In genomic region chr9:37034320-37034937, GRCh38 we compare ENCODE assay signal across 9 cellular contexts. TPM values are rescaled to one million over a fixed set of nuclear protein-coding genes. Genes with fewer than 3 reads are reported as not detected.
A peak's percentile ranks its signal among the peaks of the same experiment; 100 is the strongest.
DNase-seq lines count a peak whose midpoint lies in the region; ATAC-seq and TF ChIP-seq lines count a peak whose summit lies in the region.
"Had no signal": no experiment of that assay in that cellular context is flagged by ENCODE, and none has a peak within 500 bp of the region (broad histone marks: within the 10 kb centered on the region; RNA-seq: fewer than 3 reads in every experiment).

No MANE protein-coding gene starts in this region.

- H3K27ac Mint-ChIP-seq in activated CD4-positive, alpha-beta T cell treated with anti-CD3 and anti-CD28 coated beads for 36 hours, result no peak overlapping the region
- H3K27ac Mint-ChIP-seq in brain (no peak overlapping the region), nephron progenitor cell (no peak overlapping the region)

- H3K9me3 Mint-ChIP-seq in activated CD4-positive, alpha-beta T cell treated with anti-CD3 and anti-CD28 coated beads for 36 hours (ENCODE audit: low read depth), result no peaks in the 10 kb centered on the region
- H3K9me3 Mint-ChIP-seq in brain, result peaks cover 0 to 8% (median 0%) of the 10 kb centered on the region in 5 experiments
- H3K9me3 Mint-ChIP-seq in nephron progenitor cell, result no peaks in the 10 kb centered on the region

- DNase-seq in activated CD4-positive, alpha-beta T cell treated with anti-CD3 and anti-CD28 coated beads for 36 hours, result peak; percentile 68
- no peak for DNase-seq in activated CD4-positive, alpha-beta T cell treated with anti-CD3 and anti-CD28 coated beads, Interleukin-2, amount 50 U/mL, for 1 hour
- DNase-seq in NCI-H345 treated with DMSO at 0.1 percent for 48 hours (lab: John Stamatoyannopoulos, UW; ENCODE audit: unreplicated experiment) (peak; percentile 70), nephron progenitor cell (peak; percentile 64), cortex of kidney (lab: John Stamatoyannopoulos, UW) (no peak)
- DNase-seq: DND-41 had no signal

- peak; percentile 35 for ATAC-seq in activated CD4-positive, alpha-beta T cell treated with anti-CD3 and anti-CD28 coated beads for 36 hours
- ATAC-seq in HG02623 (IDR thresholded peaks at IDR 0.05; ENCODE audit: unreplicated experiment) (peak; percentile 20), HG02884 (IDR thresholded peaks at IDR 0.05; ENCODE audit: unreplicated experiment) (no peak)

- CTCF ChIA-PET in activated CD4-positive, alpha-beta T cell treated with anti-CD3 and anti-CD28 coated beads for 36 hours (lab: Charles Lee), result interaction anchor here (0.7 kb wide), 2 partner anchors 11 to 12 kb away, joined by 3 read pairs; no protein-coding TSS in a partner anchor

- H3K36me3 Mint-ChIP-seq in activated CD4-positive, alpha-beta T cell treated with anti-CD3 and anti-CD28 coated beads for 36 hours (ENCODE audit: low read depth), result peaks cover 4% of the 10 kb centered on the region
- H3K36me3 Mint-ChIP-seq in brain, result no peaks in the 10 kb centered on the region
- no peaks in the 10 kb centered on the region for H3K36me3 Mint-ChIP-seq in nephron progenitor cell (ENCODE audit: low read depth)

- POLR2A ChIA-PET in activated CD4-positive, alpha-beta T cell treated with anti-CD3 and anti-CD28 coated beads for 36 hours (lab: Charles Lee), result no interaction called here

- TF ChIP-seq CTCF in brain (conservative IDR thresholded peaks at IDR 0.05), result peak in 1 of 2 experiments; percentile 39
- no peak for TF ChIP-seq CTCF in nephron progenitor cell (IDR thresholded peaks at IDR 0.05)

- intact Hi-C loops in activated CD4-positive, alpha-beta T cell treated with anti-CD3 and anti-CD28 coated beads for 36 hours (cut with DNase I, micrococcal nuclease), result loop anchor here (10.0 kb wide), 1 partner anchor 540 kb away; the partner anchor contains the start of gene FBXO10 (in 2 of the 2)

- H3K27me3 Mint-ChIP-seq in activated CD4-positive, alpha-beta T cell treated with anti-CD3 and anti-CD28 coated beads for 36 hours, result peaks cover 76% of the 10 kb centered on the region
- H3K27me3 Mint-ChIP-seq in brain (peaks cover 100% of the 10 kb centered on the region), nephron progenitor cell (ENCODE audit: low read depth, poor library complexity) (peaks cover 100% of the 10 kb centered on the region)

- peak overlapping the region; percentile 61 for H3K4me3 Mint-ChIP-seq in activated CD4-positive, alpha-beta T cell treated with anti-CD3 and anti-CD28 coated beads for 36 hours
- H3K4me3 Mint-ChIP-seq in brain, result peak overlapping the region in 4 of 5 experiments; percentile 30 to 75 (median 68)
- peak overlapping the region; percentile 60 for H3K4me3 Mint-ChIP-seq in nephron progenitor cell

- H3K4me1 Mint-ChIP-seq in activated CD4-positive, alpha-beta T cell treated with anti-CD3 and anti-CD28 coated beads for 36 hours, result peaks cover 47% of the 10 kb centered on the region
- peaks cover 38% of the 10 kb centered on the region for H3K4me1 Mint-ChIP-seq in brain
- H3K4me1 Mint-ChIP-seq in nephron progenitor cell, result peaks cover 32% of the 10 kb centered on the region

RNA-seq across cellular contexts. Expression of gene PAX5, which starts 0.4 kb away (rescaled TPM):
- total RNA-seq in activated CD4-positive, alpha-beta T cell treated with anti-CD3 and anti-CD28 coated beads for 36 hours, result under 1 TPM; 0.21 to 0.51 TPM
- 18.7 TPM for polyA plus RNA-seq in brain (ENCODE audit: insufficient read depth, low read depth, low replicate concordance)

Comparison
In these comparisons a context has a peak if more than half of its experiments do, and no peak if none do; other contexts are left out.
1. DNase-seq: peak in activated CD4-positive, alpha-beta T cell treated with anti-CD3 and anti-CD28 coated beads for 36 hours (single experiment), NCI-H345 treated with DMSO at 0.1 percent for 48 hours (single experiment) and nephron progenitor cell (single experiment); none in activated CD4-positive, alpha-beta T cell treated with anti-CD3 and anti-CD28 coated beads, Interleukin-2, amount 50 U/mL, for 1 hour (single experiment) and cortex of kidney (single experiment).
2. Peak in every context shown above with its lines, with median percentiles within 50 percentile points of each other: H3K4me3 Mint-ChIP-seq.